Comparison of ENCODE assay signal across 8 cellular contexts in the genomic region with DNA sequence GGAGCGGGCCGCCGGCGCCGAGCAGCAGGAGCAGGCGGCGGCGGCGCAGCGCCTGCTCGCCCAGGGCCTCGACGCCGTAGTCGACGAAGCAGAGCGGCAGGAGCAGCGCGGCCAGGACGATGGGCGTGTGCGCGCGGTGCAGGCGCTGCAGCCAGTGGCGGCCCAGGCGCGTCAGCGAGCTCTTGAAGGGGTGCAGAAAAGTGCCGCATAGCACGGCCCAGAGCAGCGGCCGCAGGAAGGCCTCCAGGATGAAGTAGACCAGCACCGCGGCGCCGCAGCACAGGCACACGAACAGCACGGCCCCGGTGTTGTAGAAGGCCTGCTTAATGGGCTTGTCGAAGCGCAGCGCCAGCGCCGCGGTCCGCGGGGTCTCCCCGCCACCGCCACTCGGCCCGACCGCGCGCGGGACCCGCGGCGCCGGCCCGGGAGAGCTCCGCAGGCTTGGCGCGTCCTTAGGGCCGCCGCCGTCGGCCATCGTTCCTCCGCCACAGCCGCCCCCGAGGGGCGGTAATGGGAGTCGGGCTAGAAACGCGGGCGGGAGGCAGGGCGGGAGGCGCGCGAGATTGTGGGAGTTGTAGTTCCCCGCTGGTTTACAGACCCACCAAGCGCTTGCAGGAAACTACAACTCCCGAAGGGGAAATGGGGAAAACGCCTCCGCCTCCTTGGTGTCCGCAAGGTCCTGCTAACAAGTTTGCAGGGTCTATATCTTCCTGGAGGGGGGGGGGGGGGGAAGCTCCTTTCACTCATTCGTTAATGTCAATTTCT. TPM values are rescaled to one million over a fixed set of nuclear protein-coding genes. Genes with fewer than 3 reads are reported as not detected.
DNase-seq lines count a peak whose midpoint lies in the region; ATAC-seq and TF ChIP-seq lines count a peak whose summit lies in the region.

A gene (minus strand): TSS at position 509 of the 765 bp plus-strand sequence. CDS start 34 bp downstream, at position 475.

- no peak for TF ChIP-seq CTCF in GM12865 (IDR thresholded peaks at IDR 0.05; ENCODE audit: insufficient read depth, low read depth, low read length, missing control alignments)
- TF ChIP-seq CTCF in cardiac muscle cell (IDR thresholded peaks at IDR 0.05; ENCODE audit: low read depth, low read length), result no peak
- TF ChIP-seq CTCF in transverse colon (IDR thresholded peaks at IDR 0.05), result no peak

- no peaks in the 10 kb centered on the region for H3K27me3 ChIP-seq in cardiac muscle cell
- H3K27me3 ChIP-seq in trophoblast cell (ENCODE audit: insufficient read depth, low read length), result no peaks in the 10 kb centered on the region
- no peaks in the 10 kb centered on the region for H3K27me3 ChIP-seq in transverse colon

- peak within 1 kb of the TSS; percentile 75 for H2AFZ ChIP-seq in trophoblast cell (ENCODE audit: insufficient read depth, low read length, poor library complexity)

- peak within 1 kb of the TSS; percentile 31 for H3K4ac ChIP-seq in trophoblast cell (ENCODE audit: low read depth, low read length)

- peak; percentile 72 for TF ChIP-seq POLR2A in transverse colon (IDR thresholded peaks at IDR 0.05)

- H3K9me3 ChIP-seq in cardiac muscle cell (ENCODE audit: low read depth) (no peaks in the 10 kb centered on the region), trophoblast cell (ENCODE audit: insufficient read depth, low read depth, low read length) (no peaks in the 10 kb centered on the region), transverse colon (no peaks in the 10 kb centered on the region)

- H3K4me3 ChIP-seq in GM12865 (ENCODE audit: low read depth, low read length) (peak within 1 kb of the TSS; percentile 96), cardiac muscle cell (peak within 1 kb of the TSS; percentile 77), trophoblast cell (ENCODE audit: low read depth, low read length) (peak within 1 kb of the TSS; percentile 91), transverse colon (peak within 1 kb of the TSS; percentile 36 to 98 (median 92))

- peak within 1 kb of the TSS; percentile 78 for H4K91ac ChIP-seq in trophoblast cell (ENCODE audit: low read depth, low read length)

- H3K4me3 Mint-ChIP-seq in activated naive CD8-positive, alpha-beta T cell treated with anti-CD3 and anti-CD28 coated beads, Interleukin-2, amount 50 U/mL, for 24 hours, result peak within 1 kb of the TSS; percentile 92

- H3K9ac ChIP-seq in trophoblast cell (ENCODE audit: low read length), result peak within 1 kb of the TSS; percentile 99

- H3K36me3 ChIP-seq in cardiac muscle cell (no peaks in the 10 kb centered on the region), trophoblast cell (ENCODE audit: control insufficient read depth in 1 of 2, insufficient read depth in 2 of 2, low read length in 2 of 2) (no peaks in the 10 kb centered on the region), transverse colon (no peaks in the 10 kb centered on the region)

- H3K27ac ChIP-seq in cardiac muscle cell (peak within 1 kb of the TSS; percentile 97), trophoblast cell (ENCODE audit: low read depth, low read length) (peak within 1 kb of the TSS; percentile 84), transverse colon (peak within 1 kb of the TSS; percentile 94 to 99 (median 97))

- peak within 1 kb of the TSS; percentile 80 for H4K8ac ChIP-seq in trophoblast cell (ENCODE audit: low read depth, low read length)

- H3K4me2 ChIP-seq in trophoblast cell (ENCODE audit: low read length), result peak within 1 kb of the TSS; percentile 69

- no peak within 1 kb of the TSS for H3K23ac ChIP-seq in trophoblast cell (ENCODE audit: low read length)

- peak within 1 kb of the TSS; percentile 49 for H4K12ac ChIP-seq in trophoblast cell (ENCODE audit: low read depth, low read length)

- in situ Hi-C loops in transverse colon (cut with MboI; ENCODE audit: low pct_ligation_motif_present in 1 of 4, low pct_unique_long_range_greater_than_20kb in 1 of 4, low sequenced_read_pairs in 3 of 4), result no loop called here

- peaks cover 45% of the 10 kb centered on the region for H3K4me1 Mint-ChIP-seq in activated naive CD8-positive, alpha-beta T cell treated with anti-CD3 and anti-CD28 coated beads, Interleukin-2, amount 50 U/mL, for 24 hours

- peaks cover 20% of the 10 kb centered on the region for H3K79me2 ChIP-seq in trophoblast cell (ENCODE audit: control insufficient read depth, insufficient read depth, low read length, poor library complexity)

- no peak for TF ChIP-seq EP300 in transverse colon (IDR thresholded peaks at IDR 0.05; ENCODE audit: low read depth)

- peak; percentile 92 for ATAC-seq in HG02763 (IDR thresholded peaks at IDR 0.05; ENCODE audit: unreplicated experiment)
- ATAC-seq in activated naive CD8-positive, alpha-beta T cell treated with anti-CD3 and anti-CD28 coated beads, Interleukin-2, amount 50 U/mL, for 24 hours, result peak; percentile 91

- no CpG with 5 or more reads among the region's 88 CpGs for WGBS in trophoblast cell (ENCODE audit: extremely low coverage, insufficient coverage, insufficient read length)
- 0% methylated on average over 1 to 40 of the region's 88 CpGs for WGBS in transverse colon (ENCODE audit: low coverage in 1 of 2), 2 donors

- H3K79me1 ChIP-seq in trophoblast cell (ENCODE audit: low read length), result peaks cover 7% of the 10 kb centered on the region

- no peak within 1 kb of the TSS for H2AK5ac ChIP-seq in trophoblast cell (ENCODE audit: low read length)

- H2BK12ac ChIP-seq in trophoblast cell (ENCODE audit: low read length), result no peak within 1 kb of the TSS

- intact Hi-C loops in transverse colon (cut with DNase I; ENCODE audit: low total_unique reads), result no loop called here

- peak within 1 kb of the TSS; percentile 88 for H3K27ac Mint-ChIP-seq in activated naive CD8-positive, alpha-beta T cell treated with anti-CD3 and anti-CD28 coated beads, Interleukin-2, amount 50 U/mL, for 24 hours

- peaks cover 21% of the 10 kb centered on the region for H3K36me3 Mint-ChIP-seq in activated naive CD8-positive, alpha-beta T cell treated with anti-CD3 and anti-CD28 coated beads, Interleukin-2, amount 50 U/mL, for 24 hours (ENCODE audit: low read depth)

- H2BK5ac ChIP-seq in trophoblast cell (ENCODE audit: low read depth, low read length, poor library complexity), result peak within 1 kb of the TSS; percentile 47

- peak within 1 kb of the TSS; percentile 59 for H2BK120ac ChIP-seq in trophoblast cell (ENCODE audit: insufficient read depth, low read length, poor library complexity)

- H3K18ac ChIP-seq in trophoblast cell (ENCODE audit: low read length), result peak within 1 kb of the TSS; percentile 50

- H3K4me1 ChIP-seq in cardiac muscle cell (ENCODE audit: low read depth), result peaks cover 23% of the 10 kb centered on the region
- peaks cover 3 to 12% of the 10 kb centered on the region in 2 experiments for H3K4me1 ChIP-seq in trophoblast cell (ENCODE audit: control insufficient read depth in 1 of 2, insufficient read depth in 2 of 2, low read length in 2 of 2)
- peaks cover 17 to 44% (median 29%) of the 10 kb centered on the region in 4 donors for H3K4me1 ChIP-seq in transverse colon

- no peaks in the 10 kb centered on the region for H3K27me3 Mint-ChIP-seq in activated naive CD8-positive, alpha-beta T cell treated with anti-CD3 and anti-CD28 coated beads, Interleukin-2, amount 50 U/mL, for 24 hours

- no peaks in the 10 kb centered on the region for H3K9me3 Mint-ChIP-seq in activated naive CD8-positive, alpha-beta T cell treated with anti-CD3 and anti-CD28 coated beads, Interleukin-2, amount 50 U/mL, for 24 hours

- peak within 1 kb of the TSS; percentile 71 for H3K14ac ChIP-seq in trophoblast cell (ENCODE audit: low read length)

- DNase-seq in GM12865 (ENCODE audit: low read depth) (peak; percentile 99), NCI-H1417 treated with DMSO at 0.1 percent for 48 hours (lab: John Stamatoyannopoulos, UW) (peak; percentile 93), SW480 (ENCODE audit: low spot score) (peak; percentile 99), cardiac muscle cell (ENCODE audit: low read depth in 1 of 2, low spot score in 1 of 2) (peak; percentile 98 to 100), trophoblast cell (peak; percentile 97 to 98), transverse colon (peak; percentile 97)
- DNase-seq in activated naive CD8-positive, alpha-beta T cell treated with anti-CD3 and anti-CD28 coated beads, Interleukin-2, amount 50 U/mL, for 24 hours, result peak; percentile 93

RNA-seq across cellular contexts. Expression of the gene that starts here (rescaled TPM):
- 63.7 and 88.1 TPM in 2 replicates for total RNA-seq in cardiac muscle cell
- polyA plus RNA-seq in cardiac muscle cell, result 75.6 and 117 TPM in 2 replicates
- 48.2 and 49.2 TPM in 2 replicates for polyA plus RNA-seq in trophoblast cell (2013)
- 10 to 100 TPM; 28.5 to 63.6 (median 58.7) TPM for total RNA-seq in transverse colon

Comparison
In these comparisons a context has a peak if more than half of its experiments do, and no peak if none do; other contexts are left out.
1. Peak in every context shown above with its lines: DNase-seq, ATAC-seq, H3K4me3 ChIP-seq and H3K27ac ChIP-seq.